Comparison of ENCODE assay signal across 30 cellular contexts in the genomic region with DNA sequence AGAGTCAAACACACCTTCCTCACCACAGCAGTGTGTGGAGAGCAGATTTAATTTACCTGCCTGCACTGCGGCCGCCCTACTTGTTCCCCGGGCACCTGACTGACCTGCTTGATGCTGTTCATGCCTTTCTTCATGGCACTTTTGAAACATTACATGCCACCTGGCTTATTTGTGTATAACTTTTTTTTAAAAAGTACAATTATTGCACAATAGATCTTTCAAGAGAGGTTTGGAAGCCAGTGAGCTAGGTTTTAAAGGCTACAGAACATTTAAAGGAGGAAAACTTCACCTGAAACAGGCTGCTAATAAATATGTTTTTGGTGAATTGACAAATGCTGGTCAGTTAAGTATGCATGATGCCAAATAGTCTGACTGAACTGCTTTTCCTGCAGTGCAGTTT. TPM values are rescaled to one million over a fixed set of nuclear protein-coding genes. Genes with fewer than 3 reads are reported as not detected.
"Had no signal": no experiment of that assay in that cellular context is flagged by ENCODE, and none has a peak within 500 bp of the region (broad histone marks: within the 10 kb centered on the region; RNA-seq: fewer than 3 reads in every experiment).

No MANE protein-coding gene starts in this region.

- H3K4me3 Mint-ChIP-seq: natural killer cell; nephron; neural progenitor cell; stimulated activated effector memory CD8-positive, alpha-beta T cell treated with anti-CD3 and anti-CD28 coated beads, Interleukin-12 subunit alpha, Interleukin-12 subunit beta, amount 100 ng/mL, for 72 hours; stimulated activated naive B cell treated with anti-CD40 and anti-IgM and Interleukin-4, amounts not matched to agents 10 μg/mL and 1 μg/mL and 100 μg/mL, for 72 hours; stimulated activated naive CD8-positive, alpha-beta T cell treated with anti-CD3 and anti-CD28 coated beads, Interleukin-15, Interleukin-2, amounts not matched to agents 100 ng/mL and 50 ng/mL, for 24 hours; type B pancreatic cell had no signal

- H3K79me2 ChIP-seq: parathyroid adenoma had no signal

- ATAC-seq: natural killer cell; psoas muscle; right cardiac atrium; stimulated activated effector memory CD8-positive, alpha-beta T cell treated with anti-CD3 and anti-CD28 coated beads, Interleukin-12 subunit alpha, Interleukin-12 subunit beta, amount 100 ng/mL, for 72 hours; stimulated activated naive B cell treated with anti-CD40 and anti-IgM and Interleukin-4, amounts not matched to agents 10 μg/mL and 1 μg/mL and 100 μg/mL, for 72 hours had no signal

- H3K27me3 Mint-ChIP-seq: stimulated activated naive B cell treated with anti-CD40 and anti-IgM and Interleukin-4, amounts not matched to agents 10 μg/mL and 1 μg/mL and 100 μg/mL, for 72 hours; stimulated activated naive CD8-positive, alpha-beta T cell treated with anti-CD3 and anti-CD28 coated beads, Interleukin-15, Interleukin-2, amounts not matched to agents 100 ng/mL and 50 ng/mL, for 24 hours had no signal

- H3K27me3 ChIP-seq: neural progenitor cell, ovary, right lobe of liver, sigmoid colon, suprapubic skin, testis, tibial artery, transverse colon, vagina had no signal

- H3K4me3 ChIP-seq: neural progenitor cell, ovary, psoas muscle, right lobe of liver, sigmoid colon, suprapubic skin, testis, tibial artery, transverse colon, vagina had no signal

- H3K9me3 ChIP-seq: ovary, psoas muscle, right lobe of liver, sigmoid colon, suprapubic skin, testis, tibial artery, transverse colon, vagina had no signal

- H3K4me1 Mint-ChIP-seq: natural killer cell; nephron; neural progenitor cell; stimulated activated effector memory CD8-positive, alpha-beta T cell treated with anti-CD3 and anti-CD28 coated beads, Interleukin-12 subunit alpha, Interleukin-12 subunit beta, amount 100 ng/mL, for 72 hours; stimulated activated naive B cell treated with anti-CD40 and anti-IgM and Interleukin-4, amounts not matched to agents 10 μg/mL and 1 μg/mL and 100 μg/mL, for 72 hours had no signal

- H2AFZ ChIP-seq: neural progenitor cell, parathyroid adenoma had no signal

- H3K4me2 ChIP-seq: neural progenitor cell had no signal

- H3K36me3 ChIP-seq: neural progenitor cell, ovary, right lobe of liver, sigmoid colon, suprapubic skin, tibial artery, transverse colon, vagina had no signal

- H3K27ac Mint-ChIP-seq: natural killer cell; nephron; neural progenitor cell; progenitor cell of endocrine pancreas; stimulated activated effector memory CD8-positive, alpha-beta T cell treated with anti-CD3 and anti-CD28 coated beads, Interleukin-12 subunit alpha, Interleukin-12 subunit beta, amount 100 ng/mL, for 72 hours; stimulated activated naive B cell treated with anti-CD40 and anti-IgM and Interleukin-4, amounts not matched to agents 10 μg/mL and 1 μg/mL and 100 μg/mL, for 72 hours; stimulated activated naive CD8-positive, alpha-beta T cell treated with anti-CD3 and anti-CD28 coated beads, Interleukin-15, Interleukin-2, amounts not matched to agents 100 ng/mL and 50 ng/mL, for 24 hours; type B pancreatic cell had no signal

- H3K9ac ChIP-seq: neural progenitor cell, parathyroid adenoma had no signal

- FAIRE-seq: small intestine, urothelium cell line had no signal

- DNase-seq: natural killer cell; occipital lobe; ovary; posterior cingulate gyrus; psoas muscle; right cardiac atrium; right lobe of liver; sigmoid colon; small intestine; stimulated activated CD4-positive, alpha-beta T cell treated with anti-CD3 and anti-CD28 coated beads, Interleukin-15, amount 100 ng/mL, for 24 hours; stimulated activated CD4-positive, alpha-beta T cell treated with anti-CD3 and anti-CD28 coated beads, Interleukin-2, amount 100 ng/mL, for 24 hours; stimulated activated CD4-positive, alpha-beta T cell treated with anti-CD3 and anti-CD28 coated beads, Interleukin-2, amount 100 ng/mL, for 48 hours; stimulated activated CD4-positive, alpha-beta T cell treated with anti-CD3 and anti-CD28 coated beads, Interleukin-4, amount 100 ng/mL, for 24 hours; stimulated activated naive B cell treated with anti-CD40 and anti-IgM and Interleukin-4, amounts not matched to agents 10 μg/mL and 1 μg/mL and 100 μg/mL, for 72 hours; stimulated activated naive CD4-positive, alpha-beta T cell treated with Interleukin-2 at 50 U/mL for 16 hours; substantia nigra; testis; tibial artery; transverse colon had no signal

- H3K27ac ChIP-seq: neural progenitor cell, ovary, parathyroid adenoma, psoas muscle, right lobe of liver, sigmoid colon, suprapubic skin, testis, tibial artery, transverse colon, vagina had no signal

- H3K9me3 Mint-ChIP-seq: natural killer cell; nephron; neural progenitor cell; stimulated activated effector memory CD8-positive, alpha-beta T cell treated with anti-CD3 and anti-CD28 coated beads, Interleukin-12 subunit alpha, Interleukin-12 subunit beta, amount 100 ng/mL, for 72 hours; stimulated activated naive B cell treated with anti-CD40 and anti-IgM and Interleukin-4, amounts not matched to agents 10 μg/mL and 1 μg/mL and 100 μg/mL, for 72 hours; stimulated activated naive CD8-positive, alpha-beta T cell treated with anti-CD3 and anti-CD28 coated beads, Interleukin-15, Interleukin-2, amounts not matched to agents 100 ng/mL and 50 ng/mL, for 24 hours; type B pancreatic cell had no signal

- H3K4me1 ChIP-seq: neural progenitor cell, psoas muscle, right lobe of liver, sigmoid colon, suprapubic skin, testis, tibial artery, transverse colon, vagina had no signal

RNA-seq across cellular contexts. Expression of gene SLC18A2, which starts 33.1 kb away (rescaled TPM):
- total RNA-seq: occipital lobe, osteoblast had no signal
